In the genomic region with DNA sequence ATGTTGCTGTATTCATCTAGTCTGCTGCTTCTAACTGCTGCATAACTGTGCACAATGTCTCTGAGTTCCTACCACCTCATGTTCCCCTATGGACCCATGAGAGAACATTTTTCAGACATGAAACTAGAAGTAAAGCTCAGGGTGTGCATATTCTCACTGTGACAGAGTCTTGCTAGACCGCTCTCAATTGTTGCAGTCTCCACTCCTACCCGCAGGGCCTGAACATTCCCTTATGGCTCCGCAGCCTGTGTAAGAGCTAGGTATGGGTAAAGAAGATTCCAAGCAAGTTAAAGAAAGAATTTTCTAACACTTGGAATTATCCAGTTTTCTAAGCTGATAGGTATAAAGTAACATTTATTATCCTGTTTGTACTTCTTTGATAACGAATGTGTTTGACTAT, we compare ENCODE assay signal across 29 cellular contexts.
"Had no signal": no experiment of that assay in that cellular context is flagged by ENCODE, and none has a peak within 500 bp of the region (broad histone marks: within the 10 kb centered on the region; RNA-seq: fewer than 3 reads in every experiment).

No MANE protein-coding gene starts in this region.

- H3K9me3 Mint-ChIP-seq: activated B cell treated with CpG ODN at 0.5 μM for 24 hours; activated CD8-positive, alpha-beta T cell treated with anti-CD3 and anti-CD28 coated beads for 36 hours; central memory CD8-positive, alpha-beta T cell; dendritic cell treated with granulocyte-macrophage colony-stimulating factor and Interleukin-4, amounts not matched to agents 40 ng/mL and 50 ng/mL, for 4 days; endodermal cell; T-helper 2 cell treated with Interferon-gamma antibody and Interleukin-4, amounts not matched to agents 5 μg/mL and 100 μg/mL, for 36 hours had no signal

- H3K4me3 Mint-ChIP-seq: activated B cell treated with CpG ODN at 0.5 μM for 24 hours; activated CD8-positive, alpha-beta T cell treated with anti-CD3 and anti-CD28 coated beads for 36 hours; central memory CD8-positive, alpha-beta T cell; dendritic cell treated with granulocyte-macrophage colony-stimulating factor and Interleukin-4, amounts not matched to agents 40 ng/mL and 50 ng/mL, for 4 days; endodermal cell; T-helper 17 cell; T-helper 2 cell treated with Interferon-gamma antibody and Interleukin-4, amounts not matched to agents 5 μg/mL and 100 μg/mL, for 36 hours had no signal

- H3K27me3 ChIP-seq: brain microvascular endothelial cell, dorsolateral prefrontal cortex had no signal

- H3K27ac ChIP-seq: brain microvascular endothelial cell, coronary artery, WERI-Rb-1 had no signal

- H3K27me3 Mint-ChIP-seq: activated B cell treated with CpG ODN at 0.5 μM for 24 hours; activated CD8-positive, alpha-beta T cell treated with anti-CD3 and anti-CD28 coated beads for 36 hours; central memory CD8-positive, alpha-beta T cell; T-helper 17 cell had no signal

- H3K27ac Mint-ChIP-seq: activated B cell treated with CpG ODN at 0.5 μM for 24 hours; activated CD8-positive, alpha-beta T cell treated with anti-CD3 and anti-CD28 coated beads for 36 hours; dendritic cell treated with granulocyte-macrophage colony-stimulating factor and Interleukin-4, amounts not matched to agents 40 ng/mL and 50 ng/mL, for 4 days; endodermal cell; T-helper 17 cell; T-helper 2 cell treated with Interferon-gamma antibody and Interleukin-4, amounts not matched to agents 5 μg/mL and 100 μg/mL, for 36 hours had no signal

- H3K4me3 ChIP-seq: coronary artery, dorsolateral prefrontal cortex had no signal

- ATAC-seq: activated CD4-positive, CD25-positive, alpha-beta regulatory T cell treated with anti-CD3 and anti-CD28 coated beads, Interleukin-2, amount 50 U/mL, for 24 hours; activated CD8-positive, alpha-beta T cell treated with anti-CD3 and anti-CD28 coated beads for 36 hours; esophagus mucosa; T-helper 17 cell had no signal

- DNase-seq: activated B cell treated with CpG ODN at 0.5 μM for 24 hours; activated CD4-positive, alpha-beta T cell treated with anti-CD3 and anti-CD28 coated beads for 48 hours; activated CD4-positive, alpha-beta T cell treated with anti-CD3 and anti-CD28 coated beads, Interleukin-2, amount 50 U/mL, for 1 hour; activated CD4-positive, alpha-beta T cell treated with anti-CD3 and anti-CD28 coated beads, Interleukin-2, amount 50 U/mL, for 48 hours; activated CD8-positive, alpha-beta memory T cell treated with anti-CD3 and anti-CD28 coated beads for 24 hours; activated CD8-positive, alpha-beta T cell treated with anti-CD3 and anti-CD28 coated beads for 36 hours; activated gamma-delta T cell; activated naive CD4-positive, alpha-beta T cell; activated naive CD4-positive, alpha-beta T cell treated with anti-CD3 and anti-CD28 coated beads, Interleukin-2, amount 50 U/mL, for 16 hours; activated T-cell treated with anti-CD3 and anti-CD28 coated beads, Interleukin-2, amount 50 U/mL, for 1 hour; activated T-cell treated with anti-CD3 and anti-CD28 coated beads, Interleukin-2, amount 50 U/mL, for 48 hours; amniotic stem cell; anterior cingulate cortex; brain microvascular endothelial cell; dorsolateral prefrontal cortex; effector memory CD4-positive, alpha-beta T cell; endodermal cell; foreskin fibroblast; head of caudate nucleus; T-helper 1 cell; T-helper 17 cell; T1000; WERI-Rb-1 had no signal
